ENCODE assay signal across 19 cellular contexts in genomic region chr14:75697918-75698317, GRCh38. TPM values are rescaled to one million over a fixed set of nuclear protein-coding genes. Genes with fewer than 3 reads are reported as not detected.
DNase-seq lines count a peak whose midpoint lies in the region; FAIRE-seq and TF ChIP-seq lines count a peak whose summit lies in the region.
"Had no signal": no experiment of that assay in that cellular context is flagged by ENCODE, and none has a peak within 500 bp of the region (broad histone marks: within the 10 kb centered on the region; RNA-seq: fewer than 3 reads in every experiment).

No MANE protein-coding gene starts in this region.

- H3K4me1 ChIP-seq in SJCRH30 (no peaks in the 10 kb centered on the region), small intestine (ENCODE audit: control insufficient read depth in 2 of 2, insufficient read depth in 1 of 2, low read depth in 1 of 2, low read length in 1 of 2) (no peaks in the 10 kb centered on the region)
- H3K4me1 ChIP-seq: A549, BLaER1, Caco-2 had no signal

- peaks cover 84% of the 10 kb centered on the region for H3K36me3 Mint-ChIP-seq in nephron (ENCODE audit: low read depth)

- DNase-seq in SJCRH30, result peak; percentile 7 to 15
- DNase-seq in dorsolateral prefrontal cortex, result no peak
- DNase-seq in substantia nigra (lab: John Stamatoyannopoulos, UW), result no peak
- no peak for DNase-seq in GM12892 (ENCODE audit: insufficient read length)
- no peak for DNase-seq in retina
- no peak for DNase-seq in small intestine
- DNase-seq in activated naive CD4-positive, alpha-beta T cell treated with anti-CD3 and anti-CD28 coated beads, Interleukin-2, amount 50 U/mL, for 16 hours, result no peak
- DNase-seq: Caco-2; CD8-positive, alpha-beta memory T cell; DND-41; GDM1; HCEC 1CT; HFFc6 had no signal

- H3K9me3 ChIP-seq in SJCRH30 (replicated peaks) (no peaks in the 10 kb centered on the region), small intestine (ENCODE audit: control insufficient read depth, low read depth) (no peaks in the 10 kb centered on the region)
- H3K9me3 ChIP-seq: A549 had no signal

- H3K27ac Mint-ChIP-seq in nephron, result peak overlapping the region in 2 of 3 experiments; percentile 15 to 24
- H3K27ac Mint-ChIP-seq: HFFc6 had no signal

- TF ChIP-seq CTCF in dorsolateral prefrontal cortex (IDR thresholded peaks at IDR 0.05 in 54 of 56, conservative IDR thresholded peaks at IDR 0.05 in 2 of 56; ENCODE audit: low read depth in 1 of 56, partially characterized antibody in 56 of 56) (no peak), nephron (IDR thresholded peaks at IDR 0.05; ENCODE audit: unreplicated experiment in 3 of 3) (no peak)

- H3K9me3 Mint-ChIP-seq in nephron, result peaks cover 15% of the 10 kb centered on the region
- H3K9me3 Mint-ChIP-seq: HFFc6 had no signal

- TF ChIP-seq POLR2A in GM12892 (IDR thresholded peaks at IDR 0.05; ENCODE audit: low read depth, low read length), result no peak

- H3K4me3 Mint-ChIP-seq in nephron, result no peak overlapping the region
- H3K4me3 Mint-ChIP-seq: CD8-positive, alpha-beta memory T cell; HFFc6 had no signal

- FAIRE-seq in GM12892 (lab: Jason Lieb, UNC) (no peak), small intestine (lab: Jason Lieb, UNC) (no peak)
- FAIRE-seq: A549, GM19239, HepG2, HTR-8/SVneo had no signal

- peaks cover 21% of the 10 kb centered on the region for H3K4me1 Mint-ChIP-seq in nephron
- H3K4me1 Mint-ChIP-seq: CD8-positive, alpha-beta memory T cell had no signal

- H3K27ac ChIP-seq in SJCRH30, result no peak overlapping the region
- peak overlapping the region in 39 of 59 donors; percentile 1 to 84 (median 52) for H3K27ac ChIP-seq in dorsolateral prefrontal cortex
- H3K27ac ChIP-seq in substantia nigra (ENCODE audit: low read depth, low read length, poor library complexity, severe bottlenecking), result peak overlapping the region; percentile 53
- no peak overlapping the region for H3K27ac ChIP-seq in small intestine (ENCODE audit: low read depth in 1 of 2, low read length in 1 of 2)
- H3K27ac ChIP-seq: A549, BLaER1 had no signal

- 87 to 96% (median 96%) methylated on average over 2 of the region's 2 CpGs for WGBS in small intestine, 3 donors

- no peaks in the 10 kb centered on the region for H3K27me3 Mint-ChIP-seq in nephron (ENCODE audit: low read depth)
- H3K27me3 Mint-ChIP-seq: CD8-positive, alpha-beta memory T cell had no signal

- H3K36me3 ChIP-seq in SJCRH30, result peaks cover 8% of the 10 kb centered on the region
- peaks cover 7 to 11% of the 10 kb centered on the region in 2 donors for H3K36me3 ChIP-seq in small intestine (ENCODE audit: control insufficient read depth in 2 of 2, insufficient read depth in 2 of 2, low read length in 2 of 2)

- intact Hi-C loops in dorsolateral prefrontal cortex (cut with DNase I), result no loop called here

- H3K4me3 ChIP-seq in SJCRH30 (no peak overlapping the region), dorsolateral prefrontal cortex (no peak overlapping the region), small intestine (ENCODE audit: low read depth in 1 of 2, low read length in 2 of 2) (no peak overlapping the region)
- H3K4me3 ChIP-seq: A549, BLaER1 had no signal

- H3K27me3 ChIP-seq in SJCRH30 (no peaks in the 10 kb centered on the region), dorsolateral prefrontal cortex (no peaks in the 10 kb centered on the region), small intestine (ENCODE audit: control insufficient read depth in 2 of 2, insufficient read depth in 2 of 2, low read length in 2 of 2) (no peaks in the 10 kb centered on the region)
- H3K27me3 ChIP-seq: BLaER1 had no signal

RNA-seq across cellular contexts. Expression of gene TTLL5, which starts 36.9 kb away (rescaled TPM):
- total RNA-seq in SJCRH30 (2014; rRNA removed; shearing (Covaris generic)), result 28.2 and 28.8 TPM in 2 replicates
- total RNA-seq in dorsolateral prefrontal cortex, result 10 to 100 TPM; 36.5 to 74.0 (median 53.7) TPM
- 14.2 TPM for polyA plus RNA-seq in GM12892 (2012; ENCODE audit: missing spikeins)
- polyA plus RNA-seq in small intestine, result 10 to 100 TPM in 1 of 3 donors, 1 to 10 TPM in 2; 4.6 to 12.1 (median 4.9) TPM

RNA-seq across cellular contexts. Expression of gene ERG28, which starts 37.2 kb away (rescaled TPM):
- 12.2 and 14.1 TPM in 2 replicates for total RNA-seq in SJCRH30 (2014; rRNA removed; shearing (Covaris generic))
- 10 to 100 TPM; 10.2 to 21.8 (median 14.5) TPM for total RNA-seq in dorsolateral prefrontal cortex
- 24.3 TPM for polyA plus RNA-seq in GM12892 (2012; ENCODE audit: missing spikeins)
- polyA plus RNA-seq in small intestine, result 10 to 100 TPM in 1 of 3 donors, 1 to 10 TPM in 2; 4.1 to 26.8 (median 6.0) TPM

Comparison
In these comparisons a context has a peak if more than half of its experiments do, and no peak if none do; other contexts are left out.
1. DNase-seq: peak in SJCRH30 (2 of 2); none in dorsolateral prefrontal cortex (0 of 10), substantia nigra (0 of 49), GM12892 (single experiment), retina (single experiment), small intestine (single experiment) and activated naive CD4-positive, alpha-beta T cell treated with anti-CD3 and anti-CD28 coated beads, Interleukin-2, amount 50 U/mL, for 16 hours (single experiment).
2. H3K27ac ChIP-seq: peak in dorsolateral prefrontal cortex (39 of 59) and substantia nigra (single experiment); none in SJCRH30 (single experiment) and small intestine (0 of 2).